Comparison of ENCODE assay signal across 8 cellular contexts in genomic region chr11:122748968-122749687, GRCh38.
A peak's percentile ranks its signal among the peaks of the same experiment; 100 is the strongest.
DNase-seq lines count a peak whose midpoint lies in the region; ATAC-seq and TF ChIP-seq lines count a peak whose summit lies in the region.

No MANE protein-coding gene starts in this region.

- H3K4me3 ChIP-seq in AG04449 (ENCODE audit: low read depth, low read length): no peak overlapping the region
- no peak overlapping the region for H3K4me3 ChIP-seq in SK-N-SH (ENCODE audit: low read depth in 2 of 2, low read length in 1 of 2)
- no peak overlapping the region for H3K4me3 ChIP-seq in mammary epithelial cell (replicated peaks in 1 of 3; ENCODE audit: insufficient read depth in 1 of 3, low read depth in 2 of 3, low read length in 3 of 3)
- no peak overlapping the region for H3K4me3 ChIP-seq in naive thymus-derived CD4-positive, alpha-beta T cell (ENCODE audit: low read length)

- dilution Hi-C loops in mammary epithelial cell (cut with HindIII; ENCODE audit: low sequenced_read_pairs): no loop called here

- ATAC-seq in GM19025 (IDR thresholded peaks at IDR 0.05; ENCODE audit: low read depth, unreplicated experiment) (peak; percentile 79), HG03139 (IDR thresholded peaks at IDR 0.05; ENCODE audit: unreplicated experiment) (peak; percentile 86)
- ATAC-seq in naive thymus-derived CD4-positive, alpha-beta T cell: peak; percentile 81

- intact Hi-C loops in mammary epithelial cell (cut with micrococcal nuclease): loop anchor here (2.0 kb wide), 1 partner anchor 32 kb away; no protein-coding TSS in a partner anchor
- intact Hi-C loops in naive thymus-derived CD4-positive, alpha-beta T cell (cut with micrococcal nuclease): loop anchor here (1.0 to 10.0 kb wide), 2 partner anchors 93 to 1454 kb away; partner anchors contain the start of gene SC5D (in 1 of the 2)

- 40% methylated on average over 6 of the region's 6 CpGs for whole genome bisulfite sequencing in SK-N-SH (ENCODE audit: low lambda C conversion rate)
- WGBS in mammary epithelial cell (ENCODE audit: low coverage, missing lambda C conversion rate): 47% methylated on average over 6 of the region's 6 CpGs

- H3K36me3 ChIP-seq in SK-N-SH (replicated peaks in 1 of 2; ENCODE audit: control insufficient read depth in 1 of 2, insufficient read depth in 2 of 2, low read length in 1 of 2) (peaks cover 0 to 3% of the 10 kb centered on the region in 2 experiments), mammary epithelial cell (ENCODE audit: insufficient read depth, low read length) (no peaks in the 10 kb centered on the region)
- H3K36me3 ChIP-seq in naive thymus-derived CD4-positive, alpha-beta T cell (ENCODE audit: control insufficient read depth in 2 of 3, insufficient read depth in 3 of 3, low read length in 3 of 3): no peaks in the 10 kb centered on the region

- CTCF ChIA-PET in AG04449 (lab: Yijun Ruan, JAX) (interaction anchor here (0.9 to 2.3 kb wide), 5 partner anchors 10 to 120 kb away, joined by 3 to 9 read pairs (median 4); no protein-coding TSS in a partner anchor), SK-N-SH (lab: Yijun Ruan, JAX) (interaction anchor here (1.8 kb wide), 1 partner anchor 32 kb away, joined by 7 read pairs; no protein-coding TSS in a partner anchor), mammary epithelial cell (lab: Charles Lee; ENCODE audit: low non-redundant PET) (no interaction called here)
- CTCF ChIA-PET in naive thymus-derived CD4-positive, alpha-beta T cell (lab: Charles Lee): interaction anchor here (0.7 to 5.9 kb wide), 7 partner anchors 9 to 313 kb away, joined by 3 to 42 read pairs (median 3); partner anchors contain the start of genes HSPA8 and UBASH3B

- H3K79me2 ChIP-seq in SK-N-SH (ENCODE audit: insufficient read depth) (peaks cover 30% of the 10 kb centered on the region), mammary epithelial cell (ENCODE audit: insufficient read depth, low read length) (peaks cover 80% of the 10 kb centered on the region)

- H3K4me1 ChIP-seq in SK-N-SH (ENCODE audit: control insufficient read depth in 1 of 2, insufficient read depth in 2 of 2, low read depth in 1 of 2, low read length in 1 of 2) (peaks cover 13 to 15% of the 10 kb centered on the region in 2 experiments; a peak in 3 of 4 replicates), mammary epithelial cell (ENCODE audit: insufficient read depth, low read length) (peaks cover 14% of the 10 kb centered on the region)
- H3K4me1 ChIP-seq in naive thymus-derived CD4-positive, alpha-beta T cell (ENCODE audit: control insufficient read depth in 2 of 2, insufficient read depth in 2 of 2, low read length in 2 of 2): peaks cover 41 to 50% of the 10 kb centered on the region in 2 donors

- H3K9me2 ChIP-seq in SK-N-SH: no peaks in the 10 kb centered on the region

- H3K4me3 Mint-ChIP-seq in naive thymus-derived CD4-positive, alpha-beta T cell: peak overlapping the region in 3 of 10 donors; percentile 8 to 45 (median 18)

- POLR2A ChIA-PET in AG04449 (lab: Yijun Ruan, JAX) (interaction anchor here (0.5 to 1.3 kb wide), 9 partner anchors 10 to 313 kb away, joined by 3 to 5 read pairs (median 3); partner anchors contain the start of genes HSPA8 and UBASH3B), SK-N-SH (lab: Yijun Ruan, JAX) (no interaction called here)
- POLR2A ChIA-PET in naive thymus-derived CD4-positive, alpha-beta T cell (lab: Charles Lee): interaction anchor here (0.7 to 10.9 kb wide), 8 partner anchors 15 to 1933 kb away, joined by 3 to 99 read pairs (median 5); partner anchors contain the start of gene UBASH3B

- H3K4me1 Mint-ChIP-seq in naive thymus-derived CD4-positive, alpha-beta T cell: peaks cover 4 to 70% (median 35%) of the 10 kb centered on the region in 7 donors

- H2AFZ ChIP-seq in SK-N-SH (ENCODE audit: low read depth) (no peak overlapping the region), mammary epithelial cell (ENCODE audit: low read depth, low read length) (no peak overlapping the region)

- no peak overlapping the region for H3K9ac ChIP-seq in SK-N-SH
- no peak overlapping the region for H3K9ac ChIP-seq in mammary epithelial cell (ENCODE audit: insufficient read depth, low read length)

- TF ChIP-seq CTCF in AG04449 (IDR thresholded peaks at IDR 0.05; ENCODE audit: insufficient read depth, low read length, missing control alignments) (no peak), SK-N-SH (IDR thresholded peaks at IDR 0.05) (no peak), mammary epithelial cell (conservative IDR thresholded peaks at IDR 0.05 in 1 of 2, IDR thresholded peaks at IDR 0.05 in 1 of 2; ENCODE audit: extremely low read depth in 1 of 2, insufficient read depth in 1 of 2, low read depth in 1 of 2, low read length in 2 of 2) (no peak)

- peak overlapping the region in 2 of 9 donors; percentile 48 to 49 for H3K27ac Mint-ChIP-seq in naive thymus-derived CD4-positive, alpha-beta T cell

- H3K4me2 ChIP-seq in SK-N-SH (peak overlapping the region; percentile 36), mammary epithelial cell (ENCODE audit: insufficient read depth, low read depth, low read length) (peak overlapping the region; percentile 33)

- H3K27me3 ChIP-seq in SK-N-SH (ENCODE audit: insufficient read depth): no peaks in the 10 kb centered on the region
- no peaks in the 10 kb centered on the region for H3K27me3 ChIP-seq in mammary epithelial cell (ENCODE audit: insufficient read depth, low read length)
- no peaks in the 10 kb centered on the region for H3K27me3 ChIP-seq in naive thymus-derived CD4-positive, alpha-beta T cell (ENCODE audit: control insufficient read depth in 2 of 2, insufficient read depth in 2 of 2, low read length in 2 of 2)

- H3K27me3 Mint-ChIP-seq in naive thymus-derived CD4-positive, alpha-beta T cell: peaks cover 0 to 13% (median 0%) of the 10 kb centered on the region in 5 donors

- in situ Hi-C loops in mammary epithelial cell (cut with MboI; ENCODE audit: low sequenced_read_pairs in 2 of 2): no loop called here

- BruUV-seq in mammary epithelial cell (replicated peaks; lab: Mats Ljungman, UMichigan): no TSS peak

- DNase-seq in AG04449 (ENCODE audit: low read depth, low spot score): peak; percentile 88
- DNase-seq in SK-N-SH: no peak
- DNase-seq in mammary epithelial cell: peak; percentile 90
- peak in 5 of 9 donors; percentile 17 to 51 (median 28) for DNase-seq in naive thymus-derived CD4-positive, alpha-beta T cell
- DNase-seq in HuH-7.5 (ENCODE audit: low spot score): no peak
- DNase-seq in cortex of kidney (lab: John Stamatoyannopoulos, UW): no peak

- H4K20me1 ChIP-seq in SK-N-SH (ENCODE audit: insufficient read depth): no peaks in the 10 kb centered on the region; the same call in 1 of the 2 replicates
- H4K20me1 ChIP-seq in mammary epithelial cell (ENCODE audit: insufficient read depth, low read length): no peaks in the 10 kb centered on the region

- peak in 1 of 2 experiments; percentile 83; a peak in 1 of 4 replicates for TF ChIP-seq EP300 in SK-N-SH (IDR thresholded peaks at IDR 0.05; ENCODE audit: borderline replicate concordance in 1 of 2, low read depth in 1 of 2, low read length in 1 of 2)

- H3K27ac ChIP-seq in SK-N-SH (ENCODE audit: low read depth in 2 of 2, low read length in 1 of 2) (peak overlapping the region in 1 of 2 experiments; percentile 61; a peak in 2 of 4 replicates), mammary epithelial cell (ENCODE audit: insufficient read depth, low read depth, low read length) (peak overlapping the region; percentile 66)
- no peak overlapping the region for H3K27ac ChIP-seq in naive thymus-derived CD4-positive, alpha-beta T cell (ENCODE audit: low read depth, low read length)

- H3K9me3 ChIP-seq in SK-N-SH (no peaks in the 10 kb centered on the region), mammary epithelial cell (replicated peaks; ENCODE audit: insufficient read depth, low read length) (no peaks in the 10 kb centered on the region)
- H3K9me3 ChIP-seq in naive thymus-derived CD4-positive, alpha-beta T cell (ENCODE audit: control insufficient read depth in 2 of 3, low read length in 3 of 3): no peaks in the 10 kb centered on the region

- peaks cover 14% of the 10 kb centered on the region for H3F3A ChIP-seq in SK-N-SH (replicated peaks; ENCODE audit: insufficient read depth)

- H3K9me3 Mint-ChIP-seq in naive thymus-derived CD4-positive, alpha-beta T cell: peaks cover 0 to 4% (median 0%) of the 10 kb centered on the region in 11 donors

- peaks cover 0 to 7% (median 0%) of the 10 kb centered on the region in 5 donors for H3K36me3 Mint-ChIP-seq in naive thymus-derived CD4-positive, alpha-beta T cell

- no peak for TF ChIP-seq RAD21 in SK-N-SH (IDR thresholded peaks at IDR 0.05; ENCODE audit: low read length)

TF ChIP-seq in SK-N-SH, 30 proteins besides CTCF, POLR2A, EP300 and RAD21 (continues in another document):
- TF ChIP-seq RFX5 (IDR thresholded peaks at IDR 0.05; ENCODE audit: low read length) (no peak), USF2 (IDR thresholded peaks at IDR 0.05; ENCODE audit: borderline replicate concordance, low read depth, low read length) (no peak), FOSL2 (IDR thresholded peaks at IDR 0.05; ENCODE audit: borderline replicate concordance, low read depth) (peak; percentile 53; the same call in 1 of the 2 replicates), IRF3 (IDR thresholded peaks at IDR 0.05; ENCODE audit: low read depth, low read length) (0 out of 2 replicates have a peak, but pooled peaks have one; percentile 1), MXI1 (IDR thresholded peaks at IDR 0.05; ENCODE audit: low read depth, low read length) (no peak)

Comparison
In these comparisons a context has a peak if more than half of its experiments do, and no peak if none do; other contexts are left out.
1. DNase-seq: peak in AG04449 (single experiment), mammary epithelial cell (single experiment) and naive thymus-derived CD4-positive, alpha-beta T cell (5 of 9); none in SK-N-SH (single experiment), HuH-7.5 (single experiment) and cortex of kidney (single experiment).
2. Peak in every context shown above with its lines, with median percentiles within 50 percentile points of each other: ATAC-seq.